8 cellular contexts compared by ENCODE assay signal in genomic region chr11:115324569-115325432, GRCh38.
DNase-seq lines count a peak whose midpoint lies in the region; ATAC-seq, FAIRE-seq and TF ChIP-seq lines count a peak whose summit lies in the region.

No MANE protein-coding gene starts in this region.

- H3K9ac ChIP-seq in GM12878 (ENCODE audit: control insufficient read depth, insufficient read depth, low read length): no peak overlapping the region

- intact Hi-C loops in GM12878 (cut with micrococcal nuclease; ENCODE audit: unreplicated experiment): loop anchor here (1.0 kb wide), 2 partner anchors 952 to 1174 kb away; no protein-coding TSS in a partner anchor
- intact Hi-C loops in spleen (cut with DNase I; ENCODE audit: low total_unique reads): loop anchor here (10.0 kb wide), 1 partner anchor 950 kb away; no protein-coding TSS in a partner anchor

- peak; percentile 74 for ATAC-seq in GM19043 (IDR thresholded peaks at IDR 0.05; ENCODE audit: low read depth, unreplicated experiment)
- ATAC-seq in GM12878: peak; percentile 94

- H3K27ac ChIP-seq in HL-60 (replicated peaks): no peak overlapping the region
- H3K27ac ChIP-seq in GM12878 (ENCODE audit: control insufficient read depth, insufficient read depth): no peak overlapping the region
- H3K27ac ChIP-seq in spleen: no peak overlapping the region
- no peak overlapping the region for H3K27ac ChIP-seq in effector memory CD4-positive, alpha-beta T cell (ENCODE audit: insufficient read depth, low read length, poor library complexity, severe bottlenecking)

- H4K20me1 ChIP-seq in GM12878 (ENCODE audit: control insufficient read depth, insufficient read depth): no peaks in the 10 kb centered on the region

- TF ChIP-seq RAD21 in GM12878 (IDR thresholded peaks at IDR 0.05; ENCODE audit: insufficient read depth, low read depth, low read length): peak; percentile 92

- peak; percentile 50 for TF ChIP-seq CTCF in HL-60 (IDR thresholded peaks at IDR 0.05; ENCODE audit: insufficient read depth, low read length)
- TF ChIP-seq CTCF in GM12878 (IDR thresholded peaks at IDR 0.05 in 2 of 3, conservative IDR thresholded peaks at IDR 0.05 in 1 of 3; ENCODE audit: control insufficient read depth in 2 of 3, extremely low read depth in 1 of 3, insufficient read depth in 1 of 3, low read depth in 3 of 3, low read length in 3 of 3): peak; percentile 76 to 93 (median 83)
- peak; percentile 48 to 80 (median 70) for TF ChIP-seq CTCF in spleen (IDR thresholded peaks at IDR 0.05 in 8 of 11, conservative IDR thresholded peaks at IDR 0.05 in 3 of 11)

- H3K36me3 ChIP-seq in GM12878 (ENCODE audit: control insufficient read depth in 2 of 2, insufficient read depth in 2 of 2, low read length in 1 of 2) (no peaks in the 10 kb centered on the region), spleen (no peaks in the 10 kb centered on the region)
- H3K36me3 ChIP-seq in effector memory CD4-positive, alpha-beta T cell (ENCODE audit: control insufficient read depth, insufficient read depth, low read length): no peaks in the 10 kb centered on the region

- SMC1A ChIA-PET in GM12878 (lab: Charles Lee; ENCODE audit: uncharacterized antibody, unreplicated experiment): interaction anchor here (0.9 to 2.3 kb wide), 11 partner anchors 9 to 1367 kb away, joined by 3 to 9 read pairs (median 3); no protein-coding TSS in a partner anchor

- in situ Hi-C loops in GM12878 (cut with MboI): no loop called here

- H3K4me1 ChIP-seq in GM12878 (ENCODE audit: control insufficient read depth, insufficient read depth, low read length) (no peaks in the 10 kb centered on the region), spleen (peaks cover 0 to 6% (median 2%) of the 10 kb centered on the region in 6 donors)
- H3K4me1 ChIP-seq in effector memory CD4-positive, alpha-beta T cell (ENCODE audit: control insufficient read depth, insufficient read depth, low read length, poor library complexity, severe bottlenecking): no peaks in the 10 kb centered on the region

- TF ChIP-seq POLR2A in GM12878 (IDR thresholded peaks at IDR 0.05; ENCODE audit: low read depth, low read length) (no peak), spleen (IDR thresholded peaks at IDR 0.05) (no peak)

- peak overlapping the region; percentile 5 for H2AFZ ChIP-seq in GM12878 (ENCODE audit: control insufficient read depth, low read depth, low read length)

- no TSS peak for BruUV-seq in GM12878 (replicated peaks; lab: Mats Ljungman, UMichigan)

- no peak overlapping the region for H3K4me3 ChIP-seq in HL-60 (replicated peaks; ENCODE audit: insufficient read depth, low read length)
- no peak overlapping the region for H3K4me3 ChIP-seq in GM12878
- peak overlapping the region in 1 of 8 donors; percentile 45 for H3K4me3 ChIP-seq in spleen
- no peak overlapping the region for H3K4me3 ChIP-seq in effector memory CD4-positive, alpha-beta T cell (ENCODE audit: insufficient read depth, low read depth, low read length, poor library complexity, severe bottlenecking)

- CTCF ChIA-PET in GM12878 (lab: Yijun Ruan, JAX): interaction anchor here (0.6 to 2.5 kb wide), 19 partner anchors 9 to 1367 kb away, joined by 3 to 11 read pairs (median 3); no protein-coding TSS in a partner anchor

- no peaks in the 10 kb centered on the region for H3K79me2 ChIP-seq in GM12878 (ENCODE audit: control insufficient read depth, insufficient read depth, low read length)

- no peaks in the 10 kb centered on the region for H3K9me3 ChIP-seq in GM12878 (replicated peaks; ENCODE audit: control insufficient read depth, insufficient read depth, low read length)
- H3K9me3 ChIP-seq in spleen: no peaks in the 10 kb centered on the region
- H3K9me3 ChIP-seq in effector memory CD4-positive, alpha-beta T cell (ENCODE audit: control insufficient read depth, low read length): no peaks in the 10 kb centered on the region

- POLR2A ChIA-PET in GM12878 (lab: Charles Lee): no interaction called here

- RAD21 ChIA-PET in GM12878 (lab: Charles Lee; ENCODE audit: unreplicated experiment): interaction anchor here (0.7 to 1.9 kb wide), 5 partner anchors 10 to 1175 kb away, joined by 3 to 5 read pairs (median 4); no protein-coding TSS in a partner anchor

- TF ChIP-seq EP300 in GM12878 (IDR thresholded peaks at IDR 0.05; ENCODE audit: borderline replicate concordance in 1 of 2, control insufficient read depth in 1 of 2, low read depth in 2 of 2, low read length in 2 of 2): no peak

- WGBS in GM12878 (ENCODE audit: insufficient coverage, insufficient replicate concordance, low lambda C conversion rate, missing lambda C conversion rate): 29% methylated on average over 12 of the region's 12 CpGs
- WGBS in spleen, 5 donors: 54 to 58% (median 55%) methylated on average over 12 of the region's 12 CpGs

- FAIRE-seq in GM12878 (lab: Jason Lieb, UNC): peak; percentile 18

- DNase-seq in COR-L47 (lab: John Stamatoyannopoulos, UW) (peak; percentile 62), HL-60 (ENCODE audit: low read depth in 1 of 2, low spot score in 1 of 2) (peak; percentile 7 to 43), NCI-H82 (lab: John Stamatoyannopoulos, UW) (peak; percentile 79), GM12878 (ENCODE audit: low read depth, low spot score) (peak; percentile 13), iPS DF 19.7 (ENCODE audit: low read depth, low spot score) (peak; percentile 23), spleen (no peak)
- DNase-seq in effector memory CD4-positive, alpha-beta T cell: no peak

- H3K4me2 ChIP-seq in GM12878 (ENCODE audit: control insufficient read depth, insufficient read depth): peak overlapping the region; percentile 3; the same call in 1 of the 2 replicates

- H3K27me3 ChIP-seq in HL-60 (ENCODE audit: insufficient read depth, poor library complexity, severe bottlenecking): no peaks in the 10 kb centered on the region
- peaks cover 0 to 2% of the 10 kb centered on the region in 2 experiments; a peak in 3 of 4 replicates for H3K27me3 ChIP-seq in GM12878 (replicated peaks in 1 of 2; ENCODE audit: control insufficient read depth in 2 of 2, insufficient read depth in 2 of 2, low read length in 1 of 2)
- H3K27me3 ChIP-seq in spleen (replicated peaks in 1 of 7): peaks cover 0 to 4% (median 0%) of the 10 kb centered on the region in 7 donors
- H3K27me3 ChIP-seq in effector memory CD4-positive, alpha-beta T cell (replicated peaks; ENCODE audit: control insufficient read depth, insufficient read depth, low read length, poor library complexity, severe bottlenecking): no peaks in the 10 kb centered on the region

TF ChIP-seq in GM12878, 131 proteins besides CTCF, POLR2A, EP300 and RAD21:
- peak; percentile 92 for TF ChIP-seq PKNOX1 (IDR thresholded peaks at IDR 0.05)
- TF ChIP-seq RB1 (IDR thresholded peaks at IDR 0.05; ENCODE audit: borderline replicate concordance): 0 out of 2 replicates have a peak, but pooled peaks have one; percentile 29
- no peak for TF ChIP-seq GABPA (IDR thresholded peaks at IDR 0.05; ENCODE audit: low read depth)
- TF ChIP-seq ZNF274 (IDR thresholded peaks at IDR 0.05; ENCODE audit: insufficient read depth, insufficient read length): no peak
- TF ChIP-seq SMC3 (IDR thresholded peaks at IDR 0.05; ENCODE audit: borderline replicate concordance, low read length): peak; percentile 90
- no peak for TF ChIP-seq EGR1 (IDR thresholded peaks at IDR 0.05; ENCODE audit: borderline replicate concordance in 1 of 2, low read depth in 2 of 2, low read length in 2 of 2)
- TF ChIP-seq, protein P1, sequence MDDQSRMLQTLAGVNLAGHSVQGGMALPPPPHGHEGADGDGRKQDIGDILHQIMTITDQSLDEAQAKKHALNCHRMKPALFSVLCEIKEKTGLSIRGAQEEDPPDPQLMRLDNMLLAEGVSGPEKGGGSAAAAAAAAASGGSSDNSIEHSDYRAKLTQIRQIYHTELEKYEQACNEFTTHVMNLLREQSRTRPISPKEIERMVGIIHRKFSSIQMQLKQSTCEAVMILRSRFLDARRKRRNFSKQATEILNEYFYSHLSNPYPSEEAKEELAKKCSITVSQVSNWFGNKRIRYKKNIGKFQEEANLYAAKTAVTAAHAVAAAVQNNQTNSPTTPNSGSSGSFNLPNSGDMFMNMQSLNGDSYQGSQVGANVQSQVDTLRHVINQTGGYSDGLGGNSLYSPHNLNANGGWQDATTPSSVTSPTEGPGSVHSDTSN (IDR thresholded peaks at IDR 0.05; ENCODE audit: insufficient replicate concordance, low read depth, low read length): peak; percentile 77

Comparison
In these comparisons a context has a peak if more than half of its experiments do, and no peak if none do; other contexts are left out.
1. DNase-seq: peak in COR-L47 (single experiment), HL-60 (2 of 2), NCI-H82 (single experiment), GM12878 (single experiment) and iPS DF 19.7 (single experiment); none in spleen (single experiment) and effector memory CD4-positive, alpha-beta T cell (0 of 3).
2. Peak in every context shown above with its lines, with median percentiles within 50 percentile points of each other: CTCF ChIP-seq.